In the genomic region with DNA sequence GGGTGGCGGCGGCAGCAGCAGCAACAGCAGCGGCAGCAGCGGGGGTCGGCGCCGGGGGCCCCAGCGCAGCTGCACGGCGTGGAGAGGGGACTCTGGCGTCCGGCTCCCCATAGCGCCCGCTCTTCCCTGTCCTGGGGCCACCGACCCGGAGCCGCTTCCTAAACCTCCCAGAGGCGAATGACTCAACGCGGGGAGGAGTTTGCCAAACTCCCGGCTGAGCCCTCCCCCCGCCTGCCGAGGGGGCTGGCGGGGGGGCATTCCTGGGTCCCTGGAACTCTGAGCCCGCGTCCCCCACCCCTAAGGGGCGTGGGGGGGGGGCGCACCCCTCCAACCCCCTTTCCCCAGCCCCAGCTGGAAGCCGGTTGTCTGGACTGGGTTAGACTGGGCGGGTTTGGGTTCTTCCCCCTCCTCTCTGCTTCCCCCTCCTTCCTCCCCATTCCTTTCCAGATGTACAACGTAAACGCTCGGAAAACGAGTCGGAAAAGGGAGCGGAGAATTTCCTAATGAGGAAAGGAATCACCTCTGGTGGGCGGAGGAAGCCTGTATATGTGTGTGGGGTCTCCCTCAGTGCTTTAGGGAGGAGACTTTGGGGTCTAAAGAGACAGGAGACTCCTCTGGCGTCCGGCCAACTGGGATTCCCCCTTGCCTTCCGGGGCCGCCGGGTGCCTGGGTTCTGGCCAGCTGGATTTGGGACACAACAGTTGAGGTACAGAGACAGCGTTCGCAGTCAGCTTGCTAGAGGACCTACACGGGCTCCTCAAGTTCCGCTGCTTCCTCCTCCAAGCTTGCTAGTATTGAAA, we compare ENCODE assay signal across 8 cellular contexts. TPM values are rescaled to one million over a fixed set of nuclear protein-coding genes. Genes with fewer than 3 reads are reported as not detected.
DNase-seq lines count a peak whose midpoint lies in the region; ATAC-seq and TF ChIP-seq lines count a peak whose summit lies in the region.

A gene (minus strand): TSS at position 179 of the 800 bp plus-strand sequence. CDS start 68 bp downstream, at position 111.

- WGBS in neuronal stem cell (ENCODE audit: extremely low coverage in 2 of 2, insufficient read length in 2 of 2, insufficient replicate concordance in 1 of 2), 2 donors = no CpG with 5 or more reads among the region's 46 CpGs

- H4K8ac ChIP-seq in neuronal stem cell (ENCODE audit: low read depth, low read length) = no peak within 1 kb of the TSS

- peak within 1 kb of the TSS; percentile 96 for H3K18ac ChIP-seq in neuronal stem cell (ENCODE audit: low read length)

- peak within 1 kb of the TSS; percentile 93 for H3K27ac Mint-ChIP-seq in activated naive CD4-positive, alpha-beta T cell treated with anti-CD3 and anti-CD28 coated beads, Interleukin-2, amount 50 U/mL, for 72 hours
- H3K27ac Mint-ChIP-seq in glutamatergic neuron (ENCODE audit: unreplicated experiment) = no peak within 1 kb of the TSS

- peaks cover 0 to 15% of the 10 kb centered on the region in 2 donors for H3K36me3 Mint-ChIP-seq in activated naive CD4-positive, alpha-beta T cell treated with anti-CD3 and anti-CD28 coated beads, Interleukin-2, amount 50 U/mL, for 72 hours
- no peaks in the 10 kb centered on the region for H3K36me3 Mint-ChIP-seq in glutamatergic neuron (ENCODE audit: unreplicated experiment)

- H3K79me1 ChIP-seq in neuronal stem cell (ENCODE audit: low read depth, low read length) = peaks cover 2% of the 10 kb centered on the region

- no peaks in the 10 kb centered on the region for H3K9me3 ChIP-seq in OCI-LY3 (ENCODE audit: insufficient read depth, low read length)
- H3K9me3 ChIP-seq in neuronal stem cell (replicated peaks in 1 of 2; ENCODE audit: control insufficient read depth in 2 of 2, insufficient read depth in 1 of 2, low read depth in 1 of 2, low read length in 2 of 2) = no peaks in the 10 kb centered on the region

- H2AFZ ChIP-seq in OCI-LY3 (ENCODE audit: low read depth, low read length) (peak within 1 kb of the TSS; percentile 39; the same call in 1 of the 2 replicates), neuronal stem cell (ENCODE audit: low read length) (peak within 1 kb of the TSS; percentile 98)

- no peaks in the 10 kb centered on the region for H4K20me1 ChIP-seq in OCI-LY3 (ENCODE audit: insufficient read depth, low read length)

- peak; percentile 50 to 75 for ATAC-seq in activated naive CD4-positive, alpha-beta T cell treated with anti-CD3 and anti-CD28 coated beads, Interleukin-2, amount 50 U/mL, for 72 hours
- no peak for ATAC-seq in GM21367 (IDR thresholded peaks at IDR 0.05; ENCODE audit: unreplicated experiment)
- ATAC-seq in HG02623 (IDR thresholded peaks at IDR 0.05; ENCODE audit: unreplicated experiment) = no peak

- H4K91ac ChIP-seq in neuronal stem cell (ENCODE audit: low read depth, low read length, poor library complexity) = no peak within 1 kb of the TSS

- H3K9ac ChIP-seq in OCI-LY3 (ENCODE audit: low read length) = no peak within 1 kb of the TSS
- peak within 1 kb of the TSS; percentile 86 for H3K9ac ChIP-seq in neuronal stem cell (ENCODE audit: low read depth, low read length, poor library complexity)

- peak within 1 kb of the TSS; percentile 45 for H2BK5ac ChIP-seq in neuronal stem cell (ENCODE audit: low read length)

- H3K27ac ChIP-seq in OCI-LY3 (ENCODE audit: low read length) (no peak within 1 kb of the TSS), neuronal stem cell (replicated peaks; ENCODE audit: low read length) (peak within 1 kb of the TSS; percentile 40)

- H3K4me1 ChIP-seq in OCI-LY3 (ENCODE audit: low read length) (no peaks in the 10 kb centered on the region), neuronal stem cell (ENCODE audit: control insufficient read depth in 2 of 2, insufficient read depth in 1 of 2, low read depth in 1 of 2, low read length in 2 of 2) (peaks cover 15 to 24% of the 10 kb centered on the region in 2 donors)

- H3K4me3 ChIP-seq in OCI-LY3 (ENCODE audit: low read length) (peak within 1 kb of the TSS; percentile 52), neuronal stem cell (ENCODE audit: low read length in 2 of 2) (peak within 1 kb of the TSS; percentile 86 to 96)

- DNase-seq in EL (peak; percentile 84), glutamatergic neuron (no peak), neuronal stem cell (ENCODE audit: low spot score) (peak; percentile 48), NCI-H2196 treated with DMSO at 0.1 percent for 48 hours (lab: John Stamatoyannopoulos, UW; ENCODE audit: unreplicated experiment) (no peak)
- DNase-seq in activated naive CD4-positive, alpha-beta T cell treated with anti-CD3 and anti-CD28 coated beads, Interleukin-2, amount 50 U/mL, for 72 hours (ENCODE audit: low spot score in 2 of 2) = no peak

- H3K14ac ChIP-seq in neuronal stem cell (ENCODE audit: low read length) = peak within 1 kb of the TSS; percentile 25

- H3K79me2 ChIP-seq in OCI-LY3 (ENCODE audit: low read length) = no peaks in the 10 kb centered on the region

- TF ChIP-seq CTCF in OCI-LY3 (IDR thresholded peaks at IDR 0.05; ENCODE audit: low read depth, low read length) (no peak), glutamatergic neuron (IDR thresholded peaks at IDR 0.05; ENCODE audit: partially characterized antibody, unreplicated experiment) (no peak)

- peak within 1 kb of the TSS; percentile 31 for H2BK15ac ChIP-seq in neuronal stem cell (ENCODE audit: low read length)

- H3K27me3 ChIP-seq in OCI-LY3 (ENCODE audit: low read depth, low read length) (peaks cover 45% of the 10 kb centered on the region), neuronal stem cell (ENCODE audit: control insufficient read depth in 3 of 3, insufficient read depth in 3 of 3, low read depth in 1 of 3, low read length in 3 of 3) (peaks cover 0 to 27% (median 0%) of the 10 kb centered on the region in 3 experiments)

- no peaks in the 10 kb centered on the region for H3K36me3 ChIP-seq in OCI-LY3 (replicated peaks; ENCODE audit: low read depth, low read length)
- H3K36me3 ChIP-seq in neuronal stem cell (replicated peaks in 1 of 2; ENCODE audit: control insufficient read depth in 2 of 2, insufficient read depth in 2 of 2, low read length in 2 of 2) = no peaks in the 10 kb centered on the region

- H3K4ac ChIP-seq in neuronal stem cell (ENCODE audit: low read length) = peak within 1 kb of the TSS; percentile 76

- H2BK12ac ChIP-seq in neuronal stem cell (ENCODE audit: low read length) = peak within 1 kb of the TSS; percentile 44

- peak within 1 kb of the TSS; percentile 82 for H3K4me3 Mint-ChIP-seq in glutamatergic neuron (ENCODE audit: unreplicated experiment)

- peaks cover 6% of the 10 kb centered on the region for H3K27me3 Mint-ChIP-seq in glutamatergic neuron (ENCODE audit: unreplicated experiment)

- peak within 1 kb of the TSS; percentile 90 for H3K23ac ChIP-seq in neuronal stem cell (ENCODE audit: low read depth, low read length, poor library complexity)

- peak within 1 kb of the TSS; percentile 52 for H2BK120ac ChIP-seq in neuronal stem cell (ENCODE audit: low read depth, low read length)

- H3K4me2 ChIP-seq in OCI-LY3 (ENCODE audit: low read length) (peak within 1 kb of the TSS; percentile 48), neuronal stem cell (ENCODE audit: insufficient read depth, low read length, poor library complexity, severe bottlenecking) (peak within 1 kb of the TSS; percentile 86)

- H3K4me1 Mint-ChIP-seq in glutamatergic neuron (ENCODE audit: low read depth, unreplicated experiment) = no peaks in the 10 kb centered on the region

- peak within 1 kb of the TSS; percentile 7 for H2AK5ac ChIP-seq in neuronal stem cell (ENCODE audit: low read depth, low read length)

- H3K9me3 Mint-ChIP-seq in activated naive CD4-positive, alpha-beta T cell treated with anti-CD3 and anti-CD28 coated beads, Interleukin-2, amount 50 U/mL, for 72 hours = no peaks in the 10 kb centered on the region
- peaks cover 2% of the 10 kb centered on the region for H3K9me3 Mint-ChIP-seq in glutamatergic neuron (ENCODE audit: unreplicated experiment)

RNA-seq across cellular contexts. Expression of the gene that starts here (rescaled TPM):
- 10 to 100 TPM; 29.4 to 53.5 TPM for total RNA-seq in activated naive CD4-positive, alpha-beta T cell treated with anti-CD3 and anti-CD28 coated beads, Interleukin-2, amount 50 U/mL, for 72 hours
- 1.8 TPM for total RNA-seq in glutamatergic neuron (ENCODE audit: unreplicated experiment)
- 37.3 TPM for polyA plus RNA-seq in neuronal stem cell (2013, experiment 1 of 2)
- 38.6 TPM for polyA plus RNA-seq in neuronal stem cell (2013, experiment 2 of 2)

Comparison
In these comparisons a context has a peak if more than half of its experiments do, and no peak if none do; other contexts are left out.
1. RNA of the gene that starts here (total RNA-seq): 29.4 to 53.5 TPM in activated naive CD4-positive, alpha-beta T cell treated with anti-CD3 and anti-CD28 coated beads, Interleukin-2, amount 50 U/mL, for 72 hours; 1.8 TPM in glutamatergic neuron (single experiment); every median in the first group is over 10 times any median in the second.
2. DNase-seq: peak in EL (single experiment) and neuronal stem cell (single experiment); none in activated naive CD4-positive, alpha-beta T cell treated with anti-CD3 and anti-CD28 coated beads, Interleukin-2, amount 50 U/mL, for 72 hours (0 of 2), glutamatergic neuron (single experiment) and NCI-H2196 treated with DMSO at 0.1 percent for 48 hours (single experiment).
3. ATAC-seq: peak in activated naive CD4-positive, alpha-beta T cell treated with anti-CD3 and anti-CD28 coated beads, Interleukin-2, amount 50 U/mL, for 72 hours (2 of 2); none in GM21367 (single experiment) and HG02623 (single experiment).